Comparison of ENCODE assay signal across 1 cellular context in the genomic region with DNA sequence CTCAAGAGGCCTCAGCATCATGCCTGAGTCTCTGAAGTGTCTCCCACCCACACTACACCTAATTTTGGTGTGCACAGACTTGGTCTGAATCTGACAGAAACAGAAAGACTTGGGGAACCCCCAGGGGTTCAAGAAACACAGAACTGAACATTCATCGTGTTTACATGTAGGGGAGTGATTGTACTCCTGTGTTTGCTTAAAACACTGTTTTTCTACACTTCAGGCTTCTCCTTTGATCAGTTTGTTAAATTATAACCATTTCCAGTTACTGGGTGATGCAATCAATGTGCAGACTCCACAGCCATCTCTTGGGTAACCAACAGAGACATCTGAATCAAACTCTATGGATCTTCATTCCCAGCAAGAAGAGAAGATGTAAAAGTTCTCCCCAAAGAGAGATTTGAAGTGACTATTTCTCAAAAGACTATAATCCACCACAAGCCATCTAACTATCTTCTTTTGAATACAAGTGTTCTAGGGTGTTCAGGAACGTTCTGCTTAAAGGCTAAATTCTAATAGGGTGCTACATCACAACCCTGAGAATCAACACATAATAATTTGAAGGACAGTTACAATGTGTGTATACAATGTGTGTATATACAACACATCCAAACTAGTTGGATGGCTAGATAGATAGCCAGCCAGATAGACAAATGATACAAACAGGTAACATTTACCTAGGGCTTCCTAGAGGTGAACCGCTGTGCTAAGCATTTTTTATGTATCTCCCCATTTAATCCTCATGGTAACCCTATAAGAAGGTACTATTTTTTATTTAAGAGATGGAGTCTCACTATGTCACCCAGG.
TF ChIP-seq lines count a peak whose summit lies in the region.

No MANE protein-coding gene starts in this region.

TF ChIP-seq in HepG2, 621 proteins besides CTCF, POLR2A, EP300 and RAD21 (continued from another document and continues in another):
- TF ChIP-seq, protein P1, sequence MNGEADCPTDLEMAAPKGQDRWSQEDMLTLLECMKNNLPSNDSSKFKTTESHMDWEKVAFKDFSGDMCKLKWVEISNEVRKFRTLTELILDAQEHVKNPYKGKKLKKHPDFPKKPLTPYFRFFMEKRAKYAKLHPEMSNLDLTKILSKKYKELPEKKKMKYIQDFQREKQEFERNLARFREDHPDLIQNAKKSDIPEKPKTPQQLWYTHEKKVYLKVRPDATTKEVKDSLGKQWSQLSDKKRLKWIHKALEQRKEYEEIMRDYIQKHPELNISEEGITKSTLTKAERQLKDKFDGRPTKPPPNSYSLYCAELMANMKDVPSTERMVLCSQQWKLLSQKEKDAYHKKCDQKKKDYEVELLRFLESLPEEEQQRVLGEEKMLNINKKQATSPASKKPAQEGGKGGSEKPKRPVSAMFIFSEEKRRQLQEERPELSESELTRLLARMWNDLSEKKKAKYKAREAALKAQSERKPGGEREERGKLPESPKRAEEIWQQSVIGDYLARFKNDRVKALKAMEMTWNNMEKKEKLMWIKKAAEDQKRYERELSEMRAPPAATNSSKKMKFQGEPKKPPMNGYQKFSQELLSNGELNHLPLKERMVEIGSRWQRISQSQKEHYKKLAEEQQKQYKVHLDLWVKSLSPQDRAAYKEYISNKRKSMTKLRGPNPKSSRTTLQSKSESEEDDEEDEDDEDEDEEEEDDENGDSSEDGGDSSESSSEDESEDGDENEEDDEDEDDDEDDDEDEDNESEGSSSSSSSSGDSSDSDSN (CRISPR knock-in tag; IDR thresholded peaks at IDR 0.05): no peak
- TF ChIP-seq, protein P2, sequence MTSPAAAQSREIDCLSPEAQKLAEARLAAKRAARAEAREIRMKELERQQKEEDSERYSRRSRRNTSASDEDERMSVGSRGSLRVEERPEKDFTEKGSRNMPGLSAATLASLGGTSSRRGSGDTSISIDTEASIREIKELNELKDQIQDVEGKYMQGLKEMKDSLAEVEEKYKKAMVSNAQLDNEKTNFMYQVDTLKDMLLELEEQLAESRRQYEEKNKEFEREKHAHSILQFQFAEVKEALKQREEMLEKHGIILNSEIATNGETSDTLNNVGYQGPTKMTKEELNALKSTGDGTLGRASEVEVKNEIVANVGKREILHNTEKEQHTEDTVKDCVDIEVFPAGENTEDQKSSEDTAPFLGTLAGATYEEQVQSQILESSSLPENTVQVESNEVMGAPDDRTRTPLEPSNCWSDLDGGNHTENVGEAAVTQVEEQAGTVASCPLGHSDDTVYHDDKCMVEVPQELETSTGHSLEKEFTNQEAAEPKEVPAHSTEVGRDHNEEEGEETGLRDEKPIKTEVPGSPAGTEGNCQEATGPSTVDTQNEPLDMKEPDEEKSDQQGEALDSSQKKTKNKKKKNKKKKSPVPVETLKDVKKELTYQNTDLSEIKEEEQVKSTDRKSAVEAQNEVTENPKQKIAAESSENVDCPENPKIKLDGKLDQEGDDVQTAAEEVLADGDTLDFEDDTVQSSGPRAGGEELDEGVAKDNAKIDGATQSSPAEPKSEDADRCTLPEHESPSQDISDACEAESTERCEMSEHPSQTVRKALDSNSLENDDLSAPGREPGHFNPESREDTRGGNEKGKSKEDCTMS (CRISPR knock-in tag; conservative IDR thresholded peaks at IDR 0.05): 0 out of 2 replicates have a peak, but pooled peaks have one; percentile 19
- TF ChIP-seq ZSCAN25 (CRISPR knock-in tag; IDR thresholded peaks at IDR 0.05) (peak; percentile 66; the same call in 1 of the 2 replicates), FOXO1 (CRISPR knock-in tag; IDR thresholded peaks at IDR 0.05) (peak; percentile 98), ZNF24 (IDR thresholded peaks at IDR 0.05) (0 out of 2 replicates have a peak, but pooled peaks have one; percentile 50), ZNF790 (CRISPR knock-in tag; IDR thresholded peaks at IDR 0.05; ENCODE audit: borderline replicate concordance) (no peak), ZNF335 (CRISPR knock-in tag; IDR thresholded peaks at IDR 0.05) (peak; percentile 48; the same call in 1 of the 2 replicates), CHD2 (IDR thresholded peaks at IDR 0.05; ENCODE audit: low read depth, low read length) (no peak), ZNF556 (CRISPR knock-in tag; IDR thresholded peaks at IDR 0.05; ENCODE audit: borderline replicate concordance) (no peak), ZNF703 (CRISPR knock-in tag; IDR thresholded peaks at IDR 0.05; ENCODE audit: borderline replicate concordance) (no peak), NFYB (CRISPR knock-in tag; IDR thresholded peaks at IDR 0.05) (no peak), CBX1 (IDR thresholded peaks at IDR 0.05; ENCODE audit: low read depth) (no peak), HMGA1 (CRISPR knock-in tag; conservative IDR thresholded peaks at IDR 0.05) (no peak), MIER2 (CRISPR knock-in tag; IDR thresholded peaks at IDR 0.05) (0 out of 2 replicates have a peak, but pooled peaks have one; percentile 57), GATAD2A (CRISPR knock-in tag; IDR thresholded peaks at IDR 0.05) (peak; percentile 95), SRY (CRISPR knock-in tag; IDR thresholded peaks at IDR 0.05) (no peak), ZNF350 (CRISPR knock-in tag; IDR thresholded peaks at IDR 0.05; ENCODE audit: borderline replicate concordance, low read depth) (no peak), TEAD2 (CRISPR knock-in tag; IDR thresholded peaks at IDR 0.05) (no peak), GATA4 (IDR thresholded peaks at IDR 0.05; ENCODE audit: borderline replicate concordance, low read depth) (peak; percentile 83; the same call in 1 of the 2 replicates), RXRB (CRISPR knock-in tag; IDR thresholded peaks at IDR 0.05; ENCODE audit: borderline replicate concordance) (peak; percentile 90), ZIK1 (CRISPR knock-in tag; IDR thresholded peaks at IDR 0.05; ENCODE audit: borderline replicate concordance, low read depth) (no peak), PHF20 (CRISPR knock-in tag; IDR thresholded peaks at IDR 0.05) (no peak), ZSCAN30 (CRISPR knock-in tag; IDR thresholded peaks at IDR 0.05) (no peak), SUZ12 (IDR thresholded peaks at IDR 0.05; ENCODE audit: low read depth, low read length) (no peak), ZBTB7B (CRISPR knock-in tag; IDR thresholded peaks at IDR 0.05) (peak; percentile 54; the same call in 1 of the 2 replicates), HMG20A (CRISPR knock-in tag; IDR thresholded peaks at IDR 0.05; ENCODE audit: borderline replicate concordance) (peak; percentile 92; the same call in 1 of the 2 replicates), ZNF550 (CRISPR knock-in tag; IDR thresholded peaks at IDR 0.05; ENCODE audit: borderline replicate concordance) (no peak), ZNF441 (CRISPR knock-in tag; IDR thresholded peaks at IDR 0.05; ENCODE audit: borderline replicate concordance) (0 out of 2 replicates have a peak, but pooled peaks have one; percentile 21), ZNF143 (CRISPR knock-in tag; IDR thresholded peaks at IDR 0.05) (no peak), CENPT (CRISPR knock-in tag; IDR thresholded peaks at IDR 0.05; ENCODE audit: low read depth) (no peak), ZKSCAN1 (IDR thresholded peaks at IDR 0.05; ENCODE audit: low read length) (no peak), BCL6 (CRISPR knock-in tag; IDR thresholded peaks at IDR 0.05) (peak; percentile 87), RAD51 (IDR thresholded peaks at IDR 0.05; ENCODE audit: borderline replicate concordance) (no peak), NR2C2 (CRISPR knock-in tag; IDR thresholded peaks at IDR 0.05; ENCODE audit: borderline replicate concordance) (peak; percentile 43; the same call in 1 of the 2 replicates), SAP130 (CRISPR knock-in tag; IDR thresholded peaks at IDR 0.05; ENCODE audit: low read depth) (peak; percentile 90), U2AF2 (IDR thresholded peaks at IDR 0.05; ENCODE audit: low read depth, low read length) (no peak), NFYC (CRISPR knock-in tag; IDR thresholded peaks at IDR 0.05) (peak; percentile 36; the same call in 1 of the 2 replicates), CHD4 (IDR thresholded peaks at IDR 0.05; ENCODE audit: borderline replicate concordance, low read length) (no peak)
- TF ChIP-seq, protein P3, sequence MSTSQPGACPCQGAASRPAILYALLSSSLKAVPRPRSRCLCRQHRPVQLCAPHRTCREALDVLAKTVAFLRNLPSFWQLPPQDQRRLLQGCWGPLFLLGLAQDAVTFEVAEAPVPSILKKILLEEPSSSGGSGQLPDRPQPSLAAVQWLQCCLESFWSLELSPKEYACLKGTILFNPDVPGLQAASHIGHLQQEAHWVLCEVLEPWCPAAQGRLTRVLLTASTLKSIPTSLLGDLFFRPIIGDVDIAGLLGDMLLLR (CRISPR knock-in tag; IDR thresholded peaks at IDR 0.05): no peak
- TF ChIP-seq, protein P4, sequence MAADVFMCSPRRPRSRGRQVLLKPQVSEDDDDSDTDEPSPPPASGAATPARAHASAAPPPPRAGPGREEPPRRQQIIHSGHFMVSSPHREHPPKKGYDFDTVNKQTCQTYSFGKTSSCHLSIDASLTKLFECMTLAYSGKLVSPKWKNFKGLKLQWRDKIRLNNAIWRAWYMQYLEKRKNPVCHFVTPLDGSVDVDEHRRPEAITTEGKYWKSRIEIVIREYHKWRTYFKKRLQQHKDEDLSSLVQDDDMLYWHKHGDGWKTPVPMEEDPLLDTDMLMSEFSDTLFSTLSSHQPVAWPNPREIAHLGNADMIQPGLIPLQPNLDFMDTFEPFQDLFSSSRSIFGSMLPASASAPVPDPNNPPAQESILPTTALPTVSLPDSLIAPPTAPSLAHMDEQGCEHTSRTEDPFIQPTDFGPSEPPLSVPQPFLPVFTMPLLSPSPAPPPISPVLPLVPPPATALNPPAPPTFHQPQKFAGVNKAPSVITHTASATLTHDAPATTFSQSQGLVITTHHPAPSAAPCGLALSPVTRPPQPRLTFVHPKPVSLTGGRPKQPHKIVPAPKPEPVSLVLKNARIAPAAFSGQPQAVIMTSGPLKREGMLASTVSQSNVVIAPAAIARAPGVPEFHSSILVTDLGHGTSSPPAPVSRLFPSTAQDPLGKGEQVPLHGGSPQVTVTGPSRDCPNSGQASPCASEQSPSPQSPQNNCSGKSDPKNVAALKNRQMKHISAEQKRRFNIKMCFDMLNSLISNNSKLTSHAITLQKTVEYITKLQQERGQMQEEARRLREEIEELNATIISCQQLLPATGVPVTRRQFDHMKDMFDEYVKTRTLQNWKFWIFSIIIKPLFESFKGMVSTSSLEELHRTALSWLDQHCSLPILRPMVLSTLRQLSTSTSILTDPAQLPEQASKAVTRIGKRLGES (CRISPR knock-in tag; IDR thresholded peaks at IDR 0.05; ENCODE audit: borderline replicate concordance): no peak
- TF ChIP-seq, protein P5, sequence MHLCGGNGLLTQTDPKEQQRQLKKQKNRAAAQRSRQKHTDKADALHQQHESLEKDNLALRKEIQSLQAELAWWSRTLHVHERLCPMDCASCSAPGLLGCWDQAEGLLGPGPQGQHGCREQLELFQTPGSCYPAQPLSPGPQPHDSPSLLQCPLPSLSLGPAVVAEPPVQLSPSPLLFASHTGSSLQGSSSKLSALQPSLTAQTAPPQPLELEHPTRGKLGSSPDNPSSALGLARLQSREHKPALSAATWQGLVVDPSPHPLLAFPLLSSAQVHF (CRISPR knock-in tag; IDR thresholded peaks at IDR 0.05): no peak
- TF ChIP-seq, protein P6, sequence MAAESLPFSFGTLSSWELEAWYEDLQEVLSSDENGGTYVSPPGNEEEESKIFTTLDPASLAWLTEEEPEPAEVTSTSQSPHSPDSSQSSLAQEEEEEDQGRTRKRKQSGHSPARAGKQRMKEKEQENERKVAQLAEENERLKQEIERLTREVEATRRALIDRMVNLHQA (CRISPR knock-in tag; IDR thresholded peaks at IDR 0.05): 0 out of 2 replicates have a peak, but pooled peaks have one; percentile 80
- TF ChIP-seq, protein P7, sequence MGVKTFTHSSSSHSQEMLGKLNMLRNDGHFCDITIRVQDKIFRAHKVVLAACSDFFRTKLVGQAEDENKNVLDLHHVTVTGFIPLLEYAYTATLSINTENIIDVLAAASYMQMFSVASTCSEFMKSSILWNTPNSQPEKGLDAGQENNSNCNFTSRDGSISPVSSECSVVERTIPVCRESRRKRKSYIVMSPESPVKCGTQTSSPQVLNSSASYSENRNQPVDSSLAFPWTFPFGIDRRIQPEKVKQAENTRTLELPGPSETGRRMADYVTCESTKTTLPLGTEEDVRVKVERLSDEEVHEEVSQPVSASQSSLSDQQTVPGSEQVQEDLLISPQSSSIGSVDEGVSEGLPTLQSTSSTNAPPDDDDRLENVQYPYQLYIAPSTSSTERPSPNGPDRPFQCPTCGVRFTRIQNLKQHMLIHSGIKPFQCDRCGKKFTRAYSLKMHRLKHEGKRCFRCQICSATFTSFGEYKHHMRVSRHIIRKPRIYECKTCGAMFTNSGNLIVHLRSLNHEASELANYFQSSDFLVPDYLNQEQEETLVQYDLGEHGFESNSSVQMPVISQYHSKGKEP (CRISPR knock-in tag; IDR thresholded peaks at IDR 0.05): no peak
- TF ChIP-seq, protein P8, sequence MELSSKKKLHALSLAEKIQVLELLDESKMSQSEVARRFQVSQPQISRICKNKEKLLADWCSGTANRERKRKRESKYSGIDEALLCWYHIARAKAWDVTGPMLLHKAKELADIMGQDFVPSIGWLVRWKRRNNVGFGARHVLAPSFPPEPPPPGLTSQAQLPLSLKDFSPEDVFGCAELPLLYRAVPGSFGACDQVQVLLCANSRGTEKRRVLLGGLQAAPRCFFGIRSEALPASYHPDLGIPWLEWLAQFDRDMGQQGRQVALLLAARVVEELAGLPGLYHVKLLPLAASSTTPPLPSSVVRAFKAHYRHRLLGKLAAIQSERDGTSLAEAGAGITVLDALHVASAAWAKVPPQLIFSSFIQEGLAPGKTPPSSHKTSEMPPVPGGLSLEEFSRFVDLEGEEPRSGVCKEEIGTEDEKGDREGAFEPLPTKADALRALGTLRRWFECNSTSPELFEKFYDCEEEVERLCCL (CRISPR knock-in tag; IDR thresholded peaks at IDR 0.05; ENCODE audit: borderline replicate concordance): no peak
- TF ChIP-seq, protein P9, sequence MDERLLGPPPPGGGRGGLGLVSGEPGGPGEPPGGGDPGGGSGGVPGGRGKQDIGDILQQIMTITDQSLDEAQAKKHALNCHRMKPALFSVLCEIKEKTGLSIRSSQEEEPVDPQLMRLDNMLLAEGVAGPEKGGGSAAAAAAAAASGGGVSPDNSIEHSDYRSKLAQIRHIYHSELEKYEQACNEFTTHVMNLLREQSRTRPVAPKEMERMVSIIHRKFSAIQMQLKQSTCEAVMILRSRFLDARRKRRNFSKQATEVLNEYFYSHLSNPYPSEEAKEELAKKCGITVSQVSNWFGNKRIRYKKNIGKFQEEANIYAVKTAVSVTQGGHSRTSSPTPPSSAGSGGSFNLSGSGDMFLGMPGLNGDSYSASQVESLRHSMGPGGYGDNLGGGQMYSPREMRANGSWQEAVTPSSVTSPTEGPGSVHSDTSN (CRISPR knock-in tag; IDR thresholded peaks at IDR 0.05): peak; percentile 30; the same call in 1 of the 2 replicates
- TF ChIP-seq, protein P10, sequence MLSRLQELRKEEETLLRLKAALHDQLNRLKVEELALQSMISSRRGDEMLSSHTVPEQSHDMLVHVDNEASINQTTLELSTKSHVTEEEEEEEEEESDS (CRISPR knock-in tag; IDR thresholded peaks at IDR 0.05; ENCODE audit: borderline replicate concordance): peak; percentile 51; the same call in 1 of the 2 replicates
